In genomic region chr18:24986611-24987270, GRCh38 we compare ENCODE assay signal across 23 cellular contexts.
DNase-seq lines count a peak whose midpoint lies in the region; ATAC-seq and TF ChIP-seq lines count a peak whose summit lies in the region.
"Had no signal": no experiment of that assay in that cellular context is flagged by ENCODE, and none has a peak within 500 bp of the region (broad histone marks: within the 10 kb centered on the region; RNA-seq: fewer than 3 reads in every experiment).

No MANE protein-coding gene starts in this region.

- peaks cover 70% of the 10 kb centered on the region for H3K4me1 Mint-ChIP-seq in nephron progenitor cell
- H3K4me1 Mint-ChIP-seq in activated T-helper 17 cell treated with anti-CD3 and anti-CD28 coated beads, Interleukin-2, amount 50 U/mL, for 72 hours, result no peaks in the 10 kb centered on the region
- H3K4me1 Mint-ChIP-seq: activated CD4-positive, alpha-beta T cell treated with anti-CD3 and anti-CD28 coated beads for 36 hours; natural killer cell had no signal

- no peak for TF ChIP-seq POLR2A in heart left ventricle (IDR thresholded peaks at IDR 0.05)

- DNase-seq in heart left ventricle (no peak), cardiac septum (ENCODE audit: low spot score) (no peak), fibroblast of gingiva (ENCODE audit: low read depth) (peak; percentile 11), nephron progenitor cell (no peak), upper lobe of right lung (no peak), ecto neural progenitor cell (ENCODE audit: low spot score) (no peak)
- DNase-seq in activated naive CD4-positive, alpha-beta T cell treated with anti-CD3 and anti-CD28 coated beads, Interleukin-2, amount 50 U/mL, for 16 hours, result no peak
- DNase-seq: activated CD4-positive, alpha-beta T cell treated with anti-CD3 and anti-CD28 coated beads for 36 hours; activated CD8-positive, alpha-beta memory T cell treated with anti-CD3 and anti-CD28 coated beads, Interleukin-2, amount 50 U/mL, for 4 hours; activated naive CD4-positive, alpha-beta T cell; brain microvascular endothelial cell; dorsolateral prefrontal cortex; HFFc6; left lung; MM.1S; natural killer cell; NCI-H2029; NCI-H510A treated with DMSO at 0.1 percent for 48 hours; T1000; upper lobe of left lung had no signal

- H3K4me1 ChIP-seq in heart left ventricle (peaks cover 0 to 34% (median 9%) of the 10 kb centered on the region in 12 donors), upper lobe of right lung (peaks cover 12% of the 10 kb centered on the region)

- H3K4me3 Mint-ChIP-seq in nephron progenitor cell, result peak overlapping the region; percentile 43
- H3K4me3 Mint-ChIP-seq in activated T-helper 17 cell treated with anti-CD3 and anti-CD28 coated beads, Interleukin-2, amount 50 U/mL, for 72 hours, result no peak overlapping the region
- H3K4me3 Mint-ChIP-seq: activated CD4-positive, alpha-beta T cell treated with anti-CD3 and anti-CD28 coated beads for 36 hours; HFFc6; natural killer cell had no signal

- H3K27me3 ChIP-seq in heart left ventricle (no peaks in the 10 kb centered on the region), upper lobe of right lung (no peaks in the 10 kb centered on the region)
- H3K27me3 ChIP-seq: brain microvascular endothelial cell, dorsolateral prefrontal cortex, left lung, upper lobe of left lung had no signal

- ATAC-seq in heart left ventricle, result no peak
- no peak for ATAC-seq in upper lobe of right lung
- no peak for ATAC-seq in activated T-helper 17 cell treated with anti-CD3 and anti-CD28 coated beads, Interleukin-2, amount 50 U/mL, for 72 hours (replicated peaks)
- ATAC-seq: activated CD4-positive, alpha-beta T cell treated with anti-CD3 and anti-CD28 coated beads for 36 hours; HepG2; left lung; natural killer cell had no signal

- no peaks in the 10 kb centered on the region for H3K9me3 ChIP-seq in heart left ventricle
- H3K9me3 ChIP-seq in upper lobe of right lung, result no peaks in the 10 kb centered on the region
- H3K9me3 ChIP-seq: left lung, upper lobe of left lung had no signal

- no peaks in the 10 kb centered on the region for H3K36me3 ChIP-seq in heart left ventricle
- H3K36me3 ChIP-seq in upper lobe of right lung, result no peaks in the 10 kb centered on the region
- H3K36me3 ChIP-seq: brain microvascular endothelial cell, left lung, upper lobe of left lung had no signal

- no peaks in the 10 kb centered on the region for H3K9me3 Mint-ChIP-seq in nephron progenitor cell
- no peaks in the 10 kb centered on the region for H3K9me3 Mint-ChIP-seq in activated T-helper 17 cell treated with anti-CD3 and anti-CD28 coated beads, Interleukin-2, amount 50 U/mL, for 72 hours
- H3K9me3 Mint-ChIP-seq: natural killer cell had no signal

- peaks cover 8% of the 10 kb centered on the region for H3K27me3 Mint-ChIP-seq in nephron progenitor cell (ENCODE audit: low read depth, poor library complexity)
- H3K27me3 Mint-ChIP-seq in activated T-helper 17 cell treated with anti-CD3 and anti-CD28 coated beads, Interleukin-2, amount 50 U/mL, for 72 hours, result peaks cover 8% of the 10 kb centered on the region

- 41 to 58% (median 53%) methylated on average over 6 of the region's 6 CpGs for WGBS in heart left ventricle, 4 donors

- no peak for TF ChIP-seq CTCF in heart left ventricle (IDR thresholded peaks at IDR 0.05)
- TF ChIP-seq CTCF in nephron progenitor cell (IDR thresholded peaks at IDR 0.05), result no peak
- no peak for TF ChIP-seq CTCF in upper lobe of right lung (IDR thresholded peaks at IDR 0.05)

- H3K36me3 Mint-ChIP-seq in nephron progenitor cell (ENCODE audit: low read depth), result peaks cover 3% of the 10 kb centered on the region
- no peaks in the 10 kb centered on the region for H3K36me3 Mint-ChIP-seq in activated T-helper 17 cell treated with anti-CD3 and anti-CD28 coated beads, Interleukin-2, amount 50 U/mL, for 72 hours (ENCODE audit: low read depth)
- H3K36me3 Mint-ChIP-seq: natural killer cell had no signal

- H3K27ac Mint-ChIP-seq in nephron progenitor cell, result peak overlapping the region; percentile 96
- no peak overlapping the region for H3K27ac Mint-ChIP-seq in activated T-helper 17 cell treated with anti-CD3 and anti-CD28 coated beads, Interleukin-2, amount 50 U/mL, for 72 hours
- H3K27ac Mint-ChIP-seq: activated CD4-positive, alpha-beta T cell treated with anti-CD3 and anti-CD28 coated beads for 36 hours; HFFc6; natural killer cell had no signal

- H3K27ac ChIP-seq in heart left ventricle (peak overlapping the region; percentile 6 to 73 (median 55)), upper lobe of right lung (peak overlapping the region; percentile 52)
- H3K27ac ChIP-seq: brain microvascular endothelial cell, C4-2B, dorsolateral prefrontal cortex had no signal

- intact Hi-C loops in heart left ventricle (cut with DNase I), result loop anchor here in 3 of 10 donors (5.0 to 10.0 kb wide), 3 partner anchors 58 to 366 kb away; partner anchors contain the start of gene ZNF521 (in 2 of the 3)
- intact Hi-C loops in cardiac septum (cut with DNase I), result loop anchor here (10.0 kb wide), 1 partner anchor 148 kb away; no protein-coding TSS in a partner anchor
- intact Hi-C loops in upper lobe of right lung (cut with DNase I), result no loop called here

- peak overlapping the region in 7 of 12 donors; percentile 13 to 42 (median 26) for H3K4me3 ChIP-seq in heart left ventricle
- no peak overlapping the region for H3K4me3 ChIP-seq in upper lobe of right lung
- H3K4me3 ChIP-seq: dorsolateral prefrontal cortex, left lung, upper lobe of left lung had no signal
